ENCODE assay signal across 24 cellular contexts in the genomic region with DNA sequence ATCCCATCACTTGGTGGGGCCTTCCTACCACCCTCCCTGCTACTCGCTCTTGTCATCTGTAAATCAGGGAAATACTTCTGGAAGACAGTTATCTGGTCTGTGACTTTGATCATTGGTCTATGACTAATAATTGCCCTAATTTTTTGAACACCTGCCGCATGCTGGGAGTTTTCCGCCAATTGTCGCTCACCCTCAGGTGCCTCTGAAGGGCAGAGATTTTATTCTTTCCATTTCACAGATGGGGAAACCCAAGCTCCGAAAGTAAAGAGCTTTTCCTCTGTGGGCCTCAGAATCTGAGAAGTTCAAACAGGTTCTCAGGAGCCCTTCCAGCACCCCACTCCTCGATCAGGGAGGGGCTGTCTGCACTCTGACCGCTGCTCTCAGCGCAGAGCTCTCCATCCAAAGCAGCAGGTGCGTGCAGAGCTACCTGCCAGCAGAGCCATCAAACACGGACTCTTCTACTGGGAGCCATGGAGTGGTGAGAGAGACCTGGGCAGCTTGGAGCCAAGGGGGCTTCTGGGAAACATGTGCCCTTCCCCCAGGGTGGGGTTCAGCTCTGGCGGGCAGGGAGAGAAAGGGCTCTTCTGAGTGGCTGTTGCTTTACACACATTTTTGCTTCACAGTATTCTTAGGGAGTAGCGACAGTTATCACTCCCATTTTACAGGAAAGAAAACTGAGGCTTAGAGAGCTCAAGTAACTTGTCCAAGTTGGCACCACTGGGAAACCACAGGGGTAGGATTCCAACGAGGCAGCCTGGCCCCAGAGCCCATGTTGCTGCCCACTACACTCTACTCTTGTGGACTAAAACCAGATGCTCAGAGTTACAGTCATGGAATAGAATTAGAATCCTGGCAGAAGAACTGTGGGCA. TPM values are rescaled to one million over a fixed set of nuclear protein-coding genes. Genes with fewer than 3 reads are reported as not detected.
DNase-seq lines count a peak whose midpoint lies in the region; ATAC-seq, FAIRE-seq and TF ChIP-seq lines count a peak whose summit lies in the region.
"Had no signal": no experiment of that assay in that cellular context is flagged by ENCODE, and none has a peak within 500 bp of the region (broad histone marks: within the 10 kb centered on the region; RNA-seq: fewer than 3 reads in every experiment).

No MANE protein-coding gene starts in this region.

- intact Hi-C loops in endothelial cell of umbilical vein (cut with micrococcal nuclease): no loop called here

- peak overlapping the region; percentile 72 for H3K27ac Mint-ChIP-seq in T-helper 1 cell treated with Interleukin-12 subunit alpha and Interleukin-12 subunit beta and Interleukin-4 antibody, amounts not matched to agents 30 μg/mL and 1 μg/mL, for 36 hours
- peak overlapping the region; percentile 39 to 74 (median 59) for H3K27ac Mint-ChIP-seq in IgD-negative memory B cell
- H3K27ac Mint-ChIP-seq: endodermal cell, nephron progenitor cell had no signal

- H3K4me2 ChIP-seq in BLaER1 (peak overlapping the region; percentile 72), endothelial cell of umbilical vein (ENCODE audit: insufficient read depth, low read length) (no peak overlapping the region)
- H3K4me2 ChIP-seq: hepatocyte had no signal

- POLR2A ChIA-PET in endothelial cell of umbilical vein (lab: Charles Lee): no interaction called here

- no peak overlapping the region for H3K4me3 ChIP-seq in BLaER1
- no peak overlapping the region for H3K4me3 ChIP-seq in endothelial cell of umbilical vein (replicated peaks in 1 of 3; ENCODE audit: insufficient read depth in 1 of 3, low read depth in 1 of 3, low read length in 3 of 3)
- H3K4me3 ChIP-seq: hepatocyte, prostate gland, spleen, upper lobe of left lung had no signal

- DNase-seq in T-helper 1 cell (no peak), endothelial cell of umbilical vein (ENCODE audit: low read depth, low spot score) (no peak), SKM-1 (lab: John Stamatoyannopoulos, UW; ENCODE audit: unreplicated experiment) (no peak), NCI-H1930 (lab: John Stamatoyannopoulos, UW) (no peak)
- DNase-seq: activated CD4-positive, CD25-positive, alpha-beta regulatory T cell treated with anti-CD3 and anti-CD28 coated beads, Interleukin-2, amount 50 U/mL, for 72 hours; activated T-cell treated with anti-CD3 and anti-CD28 coated beads, Interleukin-2, amount 50 U/mL, for 4 hours; CD8-positive, alpha-beta memory T cell; EL; endodermal cell; kidney; NCI-H187; nephron progenitor cell; SHP77; spleen; stimulated activated naive CD4-positive, alpha-beta T cell; upper lobe of left lung had no signal

- H2AFZ ChIP-seq in endothelial cell of umbilical vein (ENCODE audit: low read depth, low read length): no peak overlapping the region
- H2AFZ ChIP-seq: hepatocyte had no signal

- no peaks in the 10 kb centered on the region for H3K36me3 ChIP-seq in BLaER1
- H3K36me3 ChIP-seq in endothelial cell of umbilical vein (ENCODE audit: control insufficient read depth in 2 of 2, extremely low read depth in 1 of 2, insufficient read depth in 2 of 2, low read length in 2 of 2): no peaks in the 10 kb centered on the region
- H3K36me3 ChIP-seq: prostate gland, spleen, upper lobe of left lung had no signal

- H3K9me3 ChIP-seq in BLaER1 (no peaks in the 10 kb centered on the region), endothelial cell of umbilical vein (replicated peaks; ENCODE audit: control insufficient read depth, insufficient read depth, low read length) (no peaks in the 10 kb centered on the region)
- H3K9me3 ChIP-seq: prostate gland, spleen, upper lobe of left lung had no signal

- dilution Hi-C loops in endothelial cell of umbilical vein (cut with MboI; ENCODE audit: extremely low pct_ligation_motif_present, low sequenced_read_pairs): no loop called here

- peaks cover 53% of the 10 kb centered on the region for H3K36me3 Mint-ChIP-seq in T-helper 1 cell treated with Interleukin-12 subunit alpha and Interleukin-12 subunit beta and Interleukin-4 antibody, amounts not matched to agents 30 μg/mL and 1 μg/mL, for 36 hours (ENCODE audit: low read depth)
- no peaks in the 10 kb centered on the region for H3K36me3 Mint-ChIP-seq in IgD-negative memory B cell

- no peak for FAIRE-seq in endothelial cell of umbilical vein (lab: Jason Lieb, UNC)
- FAIRE-seq: astrocyte, kidney had no signal

- H3K4me3 Mint-ChIP-seq in T-helper 1 cell treated with Interleukin-12 subunit alpha and Interleukin-12 subunit beta and Interleukin-4 antibody, amounts not matched to agents 30 μg/mL and 1 μg/mL, for 36 hours: no peak overlapping the region
- peak overlapping the region in 3 of 4 donors; percentile 59 to 89 (median 84) for H3K4me3 Mint-ChIP-seq in IgD-negative memory B cell
- H3K4me3 Mint-ChIP-seq: activated T-cell treated with anti-CD3 and anti-CD28 coated beads, Interleukin-2, amount 50 U/mL, for 4 hours; endodermal cell; nephron progenitor cell had no signal

- H4K20me1 ChIP-seq in BLaER1: peaks cover 39% of the 10 kb centered on the region
- no peaks in the 10 kb centered on the region for H4K20me1 ChIP-seq in endothelial cell of umbilical vein (replicated peaks; ENCODE audit: control insufficient read depth, extremely low read depth, insufficient read depth, low read length)

- H3K79me2 ChIP-seq in endothelial cell of umbilical vein (ENCODE audit: control insufficient read depth, insufficient read depth, low read length): no peaks in the 10 kb centered on the region
- H3K79me2 ChIP-seq: hepatocyte had no signal

- TF ChIP-seq POLR2A in endothelial cell of umbilical vein (IDR thresholded peaks at IDR 0.05; ENCODE audit: low read depth, low read length): no peak

- no TSS peak for BruUV-seq in endothelial cell of umbilical vein (replicated peaks; lab: Mats Ljungman, UMichigan)

- no peaks in the 10 kb centered on the region for H3K27me3 Mint-ChIP-seq in T-helper 1 cell treated with Interleukin-12 subunit alpha and Interleukin-12 subunit beta and Interleukin-4 antibody, amounts not matched to agents 30 μg/mL and 1 μg/mL, for 36 hours (ENCODE audit: low read depth)
- H3K27me3 Mint-ChIP-seq in IgD-negative memory B cell: no peaks in the 10 kb centered on the region
- H3K27me3 Mint-ChIP-seq: CD8-positive, alpha-beta memory T cell had no signal

- H3K27me3 ChIP-seq in BLaER1 (peaks cover 60% of the 10 kb centered on the region), endothelial cell of umbilical vein (ENCODE audit: control insufficient read depth in 2 of 2, insufficient read depth in 2 of 2, low read length in 2 of 2) (peaks cover 41 to 47% of the 10 kb centered on the region in 2 experiments)

- peaks cover 59% of the 10 kb centered on the region for H3K4me1 Mint-ChIP-seq in T-helper 1 cell treated with Interleukin-12 subunit alpha and Interleukin-12 subunit beta and Interleukin-4 antibody, amounts not matched to agents 30 μg/mL and 1 μg/mL, for 36 hours (ENCODE audit: low read depth)
- H3K4me1 Mint-ChIP-seq in IgD-negative memory B cell: peaks cover 19 to 32% (median 19%) of the 10 kb centered on the region in 3 donors

- H3K4me1 ChIP-seq in BLaER1: peaks cover 42% of the 10 kb centered on the region
- no peaks in the 10 kb centered on the region for H3K4me1 ChIP-seq in endothelial cell of umbilical vein (ENCODE audit: control insufficient read depth, extremely low read depth, insufficient read depth, low read length)
- H3K4me1 ChIP-seq: prostate gland had no signal

- CTCF ChIA-PET in endothelial cell of umbilical vein (lab: Charles Lee): interaction anchor here (1.5 kb wide), 1 partner anchor 38 kb away, joined by 3 read pairs; no protein-coding TSS in a partner anchor

- H3K9ac ChIP-seq in BLaER1: no peak overlapping the region
- H3K9ac ChIP-seq in endothelial cell of umbilical vein (replicated peaks; ENCODE audit: extremely low read depth, insufficient read depth, low read length): no peak overlapping the region

- H3K27ac ChIP-seq in BLaER1 (no peak overlapping the region), endothelial cell of umbilical vein (ENCODE audit: insufficient read depth, low read depth, low read length) (no peak overlapping the region)
- H3K27ac ChIP-seq: hepatocyte, prostate gland, spleen, upper lobe of left lung had no signal

- no peak for TF ChIP-seq CTCF in endothelial cell of umbilical vein (IDR thresholded peaks at IDR 0.05; ENCODE audit: extremely low read depth in 1 of 2, insufficient read depth in 1 of 2, low read depth in 1 of 2, low read length in 2 of 2)

- ATAC-seq in GM21529 (IDR thresholded peaks at IDR 0.05; ENCODE audit: unreplicated experiment): no peak
- ATAC-seq: activated T-cell treated with anti-CD3 and anti-CD28 coated beads, Interleukin-2, amount 50 U/mL, for 4 hours had no signal

- no peaks in the 10 kb centered on the region for H3K9me1 ChIP-seq in endothelial cell of umbilical vein (replicated peaks; ENCODE audit: control insufficient read depth, extremely low read depth, insufficient read depth, low read length)

- H3K9me3 Mint-ChIP-seq in T-helper 1 cell treated with Interleukin-12 subunit alpha and Interleukin-12 subunit beta and Interleukin-4 antibody, amounts not matched to agents 30 μg/mL and 1 μg/mL, for 36 hours: no peaks in the 10 kb centered on the region
- H3K9me3 Mint-ChIP-seq in IgD-negative memory B cell: no peaks in the 10 kb centered on the region
- H3K9me3 Mint-ChIP-seq: activated T-cell treated with anti-CD3 and anti-CD28 coated beads, Interleukin-2, amount 50 U/mL, for 4 hours; CD8-positive, alpha-beta memory T cell; endodermal cell; nephron progenitor cell had no signal

TF ChIP-seq in endothelial cell of umbilical vein, 7 proteins besides CTCF, POLR2A, EP300 and RAD21:
- TF ChIP-seq, protein P1, sequence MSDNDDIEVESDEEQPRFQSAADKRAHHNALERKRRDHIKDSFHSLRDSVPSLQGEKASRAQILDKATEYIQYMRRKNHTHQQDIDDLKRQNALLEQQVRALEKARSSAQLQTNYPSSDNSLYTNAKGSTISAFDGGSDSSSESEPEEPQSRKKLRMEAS (IDR thresholded peaks at IDR 0.05; ENCODE audit: insufficient read depth, insufficient read length): no peak
- peak; percentile 13 for TF ChIP-seq EZH2 (IDR thresholded peaks at IDR 0.05; ENCODE audit: borderline replicate concordance, low read depth, low read length, severe bottlenecking)

RNA-seq across cellular contexts. Expression of a gene that starts 5.8 kb away (rescaled TPM):
- polyA plus RNA-seq in IgD-negative memory B cell: 30.1 TPM
- not detected in 2 replicates for total RNA-seq in endothelial cell of umbilical vein
- polyA plus RNA-seq in endothelial cell of umbilical vein: not detected in 2 replicates
- polyA plus RNA-seq in endothelial cell of umbilical vein (2011; cell fraction: cytosol; rRNA removed): not detected in 2 replicates
- not detected in 2 replicates for polyA plus RNA-seq in endothelial cell of umbilical vein (2011; cell fraction: nucleus; rRNA removed)
- polyA plus RNA-seq in endothelial cell of umbilical vein (2012): not detected in 2 replicates
- polyA minus RNA-seq in endothelial cell of umbilical vein: not detected in 2 replicates
- not detected for polyA minus RNA-seq in endothelial cell of umbilical vein (2011; cell fraction: cytosol; rRNA and poly(A)+ RNA removed)
- not detected in 2 replicates for polyA minus RNA-seq in endothelial cell of umbilical vein (2011; cell fraction: nucleus; rRNA and poly(A)+ RNA removed)
- total RNA-seq: NCI-H460 had no signal

Comparison
In these comparisons a context has a peak if more than half of its experiments do, and no peak if none do; other contexts are left out.
1. RNA of a gene that starts 5.8 kb away (polyA plus RNA-seq): 30.1 TPM in IgD-negative memory B cell (single experiment); not detected in endothelial cell of umbilical vein; every median in the first group is over 10 times any median in the second.